In the genomic region with DNA sequence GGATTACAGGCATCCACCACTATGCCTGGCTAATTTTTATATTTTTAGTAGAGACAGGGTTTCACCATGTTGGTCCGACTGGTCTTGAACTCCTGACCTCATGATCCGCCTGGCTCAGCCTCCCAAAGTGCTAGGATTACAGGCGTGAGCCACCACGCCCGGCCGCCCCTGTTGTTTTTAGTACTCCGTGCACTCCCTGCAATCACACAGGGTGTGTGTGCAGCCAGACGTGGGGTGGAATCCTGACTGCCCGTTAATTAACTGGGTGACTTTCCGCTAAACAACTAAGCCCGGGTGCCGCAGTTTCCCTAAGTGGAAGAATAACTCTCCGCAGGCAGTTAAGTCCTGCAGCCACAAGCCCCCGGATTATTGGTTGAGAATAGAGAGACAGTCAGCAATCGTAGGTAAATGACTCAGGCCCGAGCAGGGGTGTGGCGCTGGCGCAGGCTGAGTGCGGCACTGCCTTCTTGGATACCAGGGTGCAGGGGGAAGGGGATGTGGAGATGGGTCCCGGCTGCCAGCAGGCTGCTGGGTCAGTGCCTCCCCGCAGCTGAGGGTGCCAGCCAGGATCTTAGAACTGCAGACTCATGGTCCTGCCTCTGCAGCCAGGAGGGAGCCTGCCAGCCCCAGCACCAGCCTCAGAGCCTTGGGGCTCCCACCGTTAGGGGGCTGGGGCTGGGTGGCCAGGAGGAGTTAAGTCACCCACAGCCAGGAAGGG, we compare ENCODE assay signal across 18 cellular contexts. TPM values are rescaled to one million over a fixed set of nuclear protein-coding genes. Genes with fewer than 3 reads are reported as not detected.
DNase-seq lines count a peak whose midpoint lies in the region; ATAC-seq, FAIRE-seq and TF ChIP-seq lines count a peak whose summit lies in the region.
"Had no signal": no experiment of that assay in that cellular context is flagged by ENCODE, and none has a peak within 500 bp of the region (broad histone marks: within the 10 kb centered on the region; RNA-seq: fewer than 3 reads in every experiment).

No MANE protein-coding gene starts in this region.

- no peak for TF ChIP-seq CTCF in endodermal cell (conservative IDR thresholded peaks at IDR 0.05)

- H3K4me3 Mint-ChIP-seq in central memory CD8-positive, alpha-beta T cell = no peak overlapping the region
- no peak overlapping the region for H3K4me3 Mint-ChIP-seq in endodermal cell
- H3K4me3 Mint-ChIP-seq: activated naive CD4-positive, alpha-beta T cell treated with anti-CD3 and anti-CD28 coated beads, Interleukin-2, amount 10 ng/mL, durations not matched to agents 7 days and 5 days; CD4-positive, CD25-positive, alpha-beta regulatory T cell had no signal

- H3K4me3 ChIP-seq in endodermal cell (ENCODE audit: low read length) = no peak overlapping the region
- H3K4me3 ChIP-seq: testis had no signal

- no peaks in the 10 kb centered on the region for H3K4me1 ChIP-seq in endodermal cell (ENCODE audit: control insufficient read depth, insufficient read depth, low read length)
- H3K4me1 ChIP-seq: testis had no signal

- H3K36me3 Mint-ChIP-seq in central memory CD8-positive, alpha-beta T cell (ENCODE audit: insufficient read depth) = peaks cover 3% of the 10 kb centered on the region
- no peaks in the 10 kb centered on the region for H3K36me3 Mint-ChIP-seq in endodermal cell (ENCODE audit: low read depth)
- H3K36me3 Mint-ChIP-seq: activated naive CD4-positive, alpha-beta T cell treated with anti-CD3 and anti-CD28 coated beads, Interleukin-2, amount 10 ng/mL, durations not matched to agents 7 days and 5 days; CD4-positive, CD25-positive, alpha-beta regulatory T cell had no signal

- no peaks in the 10 kb centered on the region for H3K36me3 ChIP-seq in endodermal cell (ENCODE audit: control insufficient read depth, insufficient read depth, low read length)

- no peak overlapping the region for H3K9ac ChIP-seq in endodermal cell (ENCODE audit: extremely low read depth, low read length, poor library complexity, severe bottlenecking)

- 89 to 91% methylated on average over 20 to 22 of the region's 22 CpGs for whole genome bisulfite sequencing in endodermal cell (ENCODE audit: insufficient coverage in 1 of 2, insufficient read length in 1 of 2), 2 experiments

- no peak overlapping the region for H3K27ac ChIP-seq in endodermal cell (ENCODE audit: low read depth, low read length)
- H3K27ac ChIP-seq: testis had no signal

- peaks cover 10% of the 10 kb centered on the region for H3K27me3 Mint-ChIP-seq in central memory CD8-positive, alpha-beta T cell
- H3K27me3 Mint-ChIP-seq in endodermal cell (ENCODE audit: insufficient read depth) = peaks cover under 1% of the 10 kb centered on the region

- peak; percentile 48 for FAIRE-seq in urothelium cell line (lab: Jason Lieb, UNC)
- FAIRE-seq: bronchial epithelial cell, GM12891 had no signal

- H3K9me3 ChIP-seq in endodermal cell (ENCODE audit: control insufficient read depth, low read length) = no peaks in the 10 kb centered on the region
- H3K9me3 ChIP-seq: testis had no signal

- H3K4me1 Mint-ChIP-seq in central memory CD8-positive, alpha-beta T cell = peaks cover 3% of the 10 kb centered on the region
- H3K4me1 Mint-ChIP-seq in endodermal cell = peaks cover 2% of the 10 kb centered on the region

- no peaks in the 10 kb centered on the region for H3K9me3 Mint-ChIP-seq in central memory CD8-positive, alpha-beta T cell
- peaks cover 3% of the 10 kb centered on the region for H3K9me3 Mint-ChIP-seq in endodermal cell
- H3K9me3 Mint-ChIP-seq: CD4-positive, CD25-positive, alpha-beta regulatory T cell had no signal

- no peaks in the 10 kb centered on the region for H3K27me3 ChIP-seq in endodermal cell (ENCODE audit: control insufficient read depth, insufficient read depth, low read length, poor library complexity, severe bottlenecking)
- H3K27me3 ChIP-seq: testis had no signal

- H3K27ac Mint-ChIP-seq in central memory CD8-positive, alpha-beta T cell (ENCODE audit: low read depth) = peak overlapping the region; percentile 26
- H3K27ac Mint-ChIP-seq in endodermal cell = no peak overlapping the region
- H3K27ac Mint-ChIP-seq: activated naive CD4-positive, alpha-beta T cell treated with anti-CD3 and anti-CD28 coated beads, Interleukin-2, amount 10 ng/mL, durations not matched to agents 7 days and 5 days had no signal

- DNase-seq in M059J (ENCODE audit: low read depth) = peak; percentile 15
- no peak for DNase-seq in central memory CD8-positive, alpha-beta T cell (ENCODE audit: low spot score in 2 of 2)
- DNase-seq in left kidney (ENCODE audit: low read depth, low spot score) = peak; percentile 32
- peak; percentile 85 for DNase-seq in urothelium cell line (ENCODE audit: low spot score)
- DNase-seq in activated CD4-positive, alpha-beta T cell treated with anti-CD3 and anti-CD28 coated beads for 1 hour = no peak
- DNase-seq in endodermal cell = no peak
- DNase-seq in occipital lobe (lab: John Stamatoyannopoulos, UW) = no peak
- DNase-seq: activated naive CD4-positive, alpha-beta T cell treated with anti-CD3 and anti-CD28 coated beads, Interleukin-2, amount 10 ng/mL, durations not matched to agents 7 days and 5 days; CD4-positive, CD25-positive, alpha-beta regulatory T cell; kidney glomerular epithelial cell; NCI-H1105; NCI-H510A treated with DMSO at 0.1 percent for 48 hours; stimulated activated CD4-positive, alpha-beta T cell treated with anti-CD3 and anti-CD28 coated beads, Interleukin-15, amount 100 ng/mL, for 24 hours; testis had no signal

- ATAC-seq in central memory CD8-positive, alpha-beta T cell (replicated peaks; ENCODE audit: extremely low read depth, poor library complexity, severe bottlenecking) = no peak

RNA-seq across cellular contexts. Expression of a gene that starts 6.1 kb away (rescaled TPM):
- total RNA-seq in M059J (2014; rRNA removed; shearing (Covaris generic)) = 0.64 TPM in 1 of 2 replicates, not detected in the other
- not detected for total RNA-seq in endodermal cell
- polyA plus RNA-seq in endodermal cell (2013, experiment 1 of 2) = not detected
- polyA plus RNA-seq in endodermal cell (2013, experiment 2 of 2) = 0.99 TPM
- not detected for total RNA-seq in occipital lobe
- total RNA-seq: CD4-positive, CD25-positive, alpha-beta regulatory T cell; T-helper 1 cell treated with Interleukin-12 subunit alpha and Interleukin-12 subunit beta and Interleukin-4 antibody, amounts not matched to agents 30 ng/mL and 1 ng/mL, for 36 hours had no signal
- polyA plus RNA-seq: CD4-positive, CD25-positive, alpha-beta regulatory T cell had no signal

RNA-seq across cellular contexts. Expression of a gene that starts 25.3 kb away (rescaled TPM):
- total RNA-seq in M059J (2014; rRNA removed; shearing (Covaris generic)) = not detected in 2 replicates
- total RNA-seq in endodermal cell (under 1 TPM; 0.27 to 0.37 TPM), occipital lobe (14.2 TPM)
- polyA plus RNA-seq in endodermal cell (2013, experiment 1 of 2) = 8.4 TPM
- polyA plus RNA-seq in endodermal cell (2013, experiment 2 of 2) = 7.0 TPM
- total RNA-seq: bronchial epithelial cell had no signal
- polyA plus RNA-seq: CD4-positive, CD25-positive, alpha-beta regulatory T cell had no signal

RNA-seq across cellular contexts. Expression of a gene that starts 29.1 kb away (rescaled TPM):
- not detected in 2 replicates for total RNA-seq in M059J (2014; rRNA removed; shearing (Covaris generic))
- under 1 TPM in 1 of 2 donors, not detected in 1; 0.75 TPM for total RNA-seq in endodermal cell
- 2.1 TPM for polyA plus RNA-seq in endodermal cell (2013, experiment 1 of 2)
- 5.6 TPM for polyA plus RNA-seq in endodermal cell (2013, experiment 2 of 2)
- total RNA-seq in occipital lobe = not detected
- total RNA-seq: bronchial epithelial cell; RPMI7951; T-helper 1 cell treated with Interleukin-12 subunit alpha and Interleukin-12 subunit beta and Interleukin-4 antibody, amounts not matched to agents 30 ng/mL and 1 ng/mL, for 36 hours had no signal

RNA-seq across cellular contexts. Expression of a gene that starts 33.5 kb away (rescaled TPM):
- not detected in 2 replicates for total RNA-seq in M059J (2014; rRNA removed; shearing (Covaris generic))
- total RNA-seq in endodermal cell = 1 to 10 TPM in 1 of 2 donors, not detected in 1; 1.1 TPM
- polyA plus RNA-seq in endodermal cell (2013, experiment 1 of 2) = 8.2 TPM
- 5.4 TPM for polyA plus RNA-seq in endodermal cell (2013, experiment 2 of 2)
- total RNA-seq in occipital lobe = 24.0 TPM
- total RNA-seq: bronchial epithelial cell, RPMI7951 had no signal

RNA-seq across cellular contexts. Expression of a gene that starts 45.0 kb away (rescaled TPM):
- total RNA-seq in M059J (2014; rRNA removed; shearing (Covaris generic)) = 183 and 256 TPM in 2 replicates
- total RNA-seq in endodermal cell (10 to 100 TPM; 24.0 to 29.6 TPM), occipital lobe (not detected)
- 36.6 TPM for polyA plus RNA-seq in endodermal cell (2013, experiment 1 of 2)
- 27.4 TPM for polyA plus RNA-seq in endodermal cell (2013, experiment 2 of 2)

Comparison
In these comparisons a context has a peak if more than half of its experiments do, and no peak if none do; other contexts are left out.
1. DNase-seq: peak in M059J (single experiment), left kidney (single experiment) and urothelium cell line (single experiment); none in central memory CD8-positive, alpha-beta T cell (0 of 2), activated CD4-positive, alpha-beta T cell treated with anti-CD3 and anti-CD28 coated beads for 1 hour (single experiment), endodermal cell (single experiment) and occipital lobe (single experiment).
2. RNA of a gene that starts 25.3 kb away (total RNA-seq): 14.2 TPM in occipital lobe (single experiment); 0.27 to 0.37 TPM in endodermal cell and not detected in M059J; every median in the first group is over 10 times any median in the second.